ENCODE assay signal across 31 cellular contexts in genomic region chr1:72869873-72870272, GRCh38.
"Had no signal": no experiment of that assay in that cellular context is flagged by ENCODE, and none has a peak within 500 bp of the region (broad histone marks: within the 10 kb centered on the region; RNA-seq: fewer than 3 reads in every experiment).

No MANE protein-coding gene starts in this region.

- H3K27ac ChIP-seq: ascending aorta, cardiac muscle cell, VCaP had no signal

- ATAC-seq: activated CD4-positive, alpha-beta T cell treated with anti-CD3 and anti-CD28 coated beads for 36 hours; activated CD8-positive, alpha-beta memory T cell treated with anti-CD3 and anti-CD28 coated beads, Interleukin-2, amount 10 ng/mL, durations not matched to agents 7 days and 5 days; activated CD8-positive, alpha-beta T cell treated with anti-CD3 and anti-CD28 coated beads, Interleukin-2, amount 10 ng/mL, durations not matched to agents 7 days and 5 days; activated naive CD8-positive, alpha-beta T cell treated with anti-CD3 and anti-CD28 coated beads, Interleukin-2, amount 50 U/mL, for 24 hours had no signal

- H3K27me3 ChIP-seq: ascending aorta, cardiac muscle cell had no signal

- FAIRE-seq: bronchial epithelial cell, TTC549 had no signal

- DNase-seq: activated B cell treated with CpG ODN at 0.5 μM for 24 hours; activated CD4-positive, alpha-beta memory T cell treated with anti-CD3 and anti-CD28 coated beads, Interleukin-2, amount 10 ng/mL, durations not matched to agents 7 days and 5 days; activated CD4-positive, alpha-beta T cell treated with anti-CD3 and anti-CD28 coated beads for 1 hour; activated CD4-positive, alpha-beta T cell treated with anti-CD3 and anti-CD28 coated beads for 36 hours; activated CD4-positive, alpha-beta T cell treated with anti-CD3 and anti-CD28 coated beads for 48 hours; activated CD4-positive, alpha-beta T cell treated with anti-CD3 and anti-CD28 coated beads, Interleukin-2, amount 10 ng/mL, durations not matched to agents 7 days and 5 days; activated CD4-positive, alpha-beta T cell treated with anti-CD3 and anti-CD28 coated beads, Interleukin-2, amount 50 U/mL, for 48 hours; activated CD8-positive, alpha-beta memory T cell treated with anti-CD3 and anti-CD28 coated beads for 24 hours; activated CD8-positive, alpha-beta memory T cell treated with anti-CD3 and anti-CD28 coated beads, Interleukin-2, amount 10 ng/mL, durations not matched to agents 7 days and 5 days; activated CD8-positive, alpha-beta memory T cell treated with anti-CD3 and anti-CD28 coated beads, Interleukin-2, amount 50 U/mL, for 48 hours; activated CD8-positive, alpha-beta T cell treated with anti-CD3 and anti-CD28 coated beads, Interleukin-2, amount 10 ng/mL, durations not matched to agents 7 days and 5 days; activated effector memory CD4-positive, alpha-beta T cell treated with Interleukin-2 at 50 U/mL for 16 hours; activated gamma-delta T cell; activated naive CD4-positive, alpha-beta T cell treated with anti-CD3 and anti-CD28 coated beads, Interleukin-2, amount 10 ng/mL, durations not matched to agents 7 days and 5 days; activated naive CD4-positive, alpha-beta T cell treated with Interleukin-2 at 50 U/mL for 16 hours; activated naive CD8-positive, alpha-beta T cell treated with anti-CD3 and anti-CD28 coated beads, Interleukin-2, amount 10 ng/mL, durations not matched to agents 7 days and 5 days; activated naive CD8-positive, alpha-beta T cell treated with anti-CD3 and anti-CD28 coated beads, Interleukin-2, amount 50 U/mL, for 24 hours; activated T-cell treated with anti-CD3 and anti-CD28 coated beads, Interleukin-2, amount 50 U/mL, for 24 hours; activated T-cell treated with anti-CD3 and anti-CD28 coated beads, Interleukin-2, amount 50 U/mL, for 48 hours; amygdala; anterior cingulate cortex; caudate nucleus; cerebellar nuclear complex; T-helper 1 cell; T-helper 2 cell; T-helper 9 cell had no signal

- H3K36me3 ChIP-seq: ascending aorta, cardiac muscle cell had no signal

- H3K9me3 ChIP-seq: ascending aorta had no signal

- H3K4me3 ChIP-seq: ascending aorta, cardiac muscle cell had no signal

- H3K4me1 ChIP-seq: ascending aorta had no signal
